7 cellular contexts compared by ENCODE assay signal in the genomic region with DNA sequence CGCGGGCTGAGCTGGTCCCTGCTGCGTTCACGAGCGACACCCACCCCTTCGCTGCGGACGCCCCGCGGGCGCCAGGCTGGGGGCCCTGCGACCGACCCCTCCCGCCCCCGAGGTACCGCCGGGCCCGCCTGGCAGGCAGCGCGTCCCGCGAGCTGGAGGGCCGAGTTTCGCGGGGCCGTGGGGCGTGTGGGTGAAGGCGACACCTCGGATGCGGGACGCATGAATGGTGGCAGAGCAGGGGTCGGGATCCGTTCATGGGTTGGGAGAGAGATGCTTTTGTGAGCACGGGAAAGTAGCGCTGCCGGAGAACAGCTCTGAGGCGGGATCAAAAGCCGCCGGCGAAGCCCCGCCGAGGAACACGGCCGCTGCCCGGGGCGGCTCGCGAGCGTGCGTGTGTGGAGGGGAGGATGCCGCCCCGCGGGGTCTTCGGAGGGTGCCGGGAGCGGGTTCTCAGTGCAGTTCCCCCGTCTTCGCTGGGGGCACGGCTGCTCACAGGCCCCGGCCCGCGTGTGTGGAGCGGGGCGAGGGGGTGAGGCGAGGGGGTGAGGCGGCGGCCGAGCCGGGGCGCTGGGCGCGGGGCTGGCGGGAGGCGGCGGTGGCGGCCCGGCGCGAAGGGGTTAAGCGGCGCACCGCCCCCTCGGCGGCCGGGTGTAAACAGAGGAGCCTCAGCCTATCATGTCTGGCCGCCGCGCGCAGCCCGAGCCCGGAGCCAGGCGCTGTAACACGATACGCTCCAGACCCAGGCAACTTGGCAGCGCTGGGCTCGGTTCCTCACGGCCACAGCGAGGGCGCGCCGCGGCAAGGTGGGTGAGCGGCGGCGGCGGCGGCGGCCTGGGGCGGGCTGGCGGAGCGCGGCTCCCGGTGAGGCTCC.
DNase-seq lines count a peak whose midpoint lies in the region; ATAC-seq and TF ChIP-seq lines count a peak whose summit lies in the region.

No MANE protein-coding gene starts in this region.

- H3K9me3 Mint-ChIP-seq in activated CD8-positive, alpha-beta T cell treated with anti-CD3 and anti-CD28 coated beads, Interleukin-2, amount 10 ng/mL, durations not matched to agents 7 days and 5 days (ENCODE audit: insufficient read depth), result no peaks in the 10 kb centered on the region
- no peaks in the 10 kb centered on the region for H3K9me3 Mint-ChIP-seq in endodermal cell

- H3K36me3 Mint-ChIP-seq in activated CD8-positive, alpha-beta T cell treated with anti-CD3 and anti-CD28 coated beads, Interleukin-2, amount 10 ng/mL, durations not matched to agents 7 days and 5 days (ENCODE audit: low read depth), result peaks cover 3% of the 10 kb centered on the region
- no peaks in the 10 kb centered on the region for H3K36me3 Mint-ChIP-seq in endodermal cell (ENCODE audit: low read depth)

- H3K27me3 Mint-ChIP-seq in activated CD8-positive, alpha-beta T cell treated with anti-CD3 and anti-CD28 coated beads, Interleukin-2, amount 10 ng/mL, durations not matched to agents 7 days and 5 days (ENCODE audit: low read depth), result peaks cover 46% of the 10 kb centered on the region
- H3K27me3 Mint-ChIP-seq in endodermal cell (ENCODE audit: insufficient read depth), result peaks cover 12% of the 10 kb centered on the region

- 0% methylated on average over 22 to 113 of the region's 113 CpGs for WGBS in endodermal cell (ENCODE audit: insufficient coverage in 1 of 2, insufficient read length in 1 of 2), 2 experiments
- 1% methylated on average over 77 to 113 of the region's 113 CpGs for WGBS in lung, 2 donors

- H3K9me3 ChIP-seq in endodermal cell (ENCODE audit: control insufficient read depth, low read length), result no peaks in the 10 kb centered on the region
- no peaks in the 10 kb centered on the region for H3K9me3 ChIP-seq in lung (ENCODE audit: control insufficient read depth in 2 of 2, insufficient read depth in 1 of 2, low read length in 1 of 2)

- TF ChIP-seq CTCF in endodermal cell (conservative IDR thresholded peaks at IDR 0.05), result no peak
- TF ChIP-seq CTCF in lung (IDR thresholded peaks at IDR 0.05; ENCODE audit: control extremely low read depth, extremely low read depth), result no peak

- H3K4me1 Mint-ChIP-seq in activated CD8-positive, alpha-beta T cell treated with anti-CD3 and anti-CD28 coated beads, Interleukin-2, amount 10 ng/mL, durations not matched to agents 7 days and 5 days (ENCODE audit: low read depth), result peaks cover 13% of the 10 kb centered on the region
- H3K4me1 Mint-ChIP-seq in endodermal cell, result peaks cover 36% of the 10 kb centered on the region

- peak overlapping the region; percentile 42 for H3K9ac ChIP-seq in endodermal cell (ENCODE audit: extremely low read depth, low read length, poor library complexity, severe bottlenecking)

- H3K4me1 ChIP-seq in endodermal cell (ENCODE audit: control insufficient read depth, insufficient read depth, low read length) (no peaks in the 10 kb centered on the region), lung (ENCODE audit: control insufficient read depth in 2 of 2, insufficient read depth in 2 of 2, low read length in 2 of 2) (peaks cover 3 to 7% of the 10 kb centered on the region in 2 donors)

- no peak overlapping the region for H3K27ac Mint-ChIP-seq in activated CD8-positive, alpha-beta T cell treated with anti-CD3 and anti-CD28 coated beads, Interleukin-2, amount 10 ng/mL, durations not matched to agents 7 days and 5 days
- H3K27ac Mint-ChIP-seq in endodermal cell, result peak overlapping the region; percentile 68

- H3K4me3 ChIP-seq in endodermal cell (ENCODE audit: low read length), result peak overlapping the region; percentile 78
- peak overlapping the region; percentile 42 for H3K4me3 ChIP-seq in lung

- H3K27me3 ChIP-seq in endodermal cell (ENCODE audit: control insufficient read depth, insufficient read depth, low read length, poor library complexity, severe bottlenecking), result peaks cover 7% of the 10 kb centered on the region
- H3K27me3 ChIP-seq in lung (ENCODE audit: control insufficient read depth, insufficient read depth), result no peaks in the 10 kb centered on the region

- peak overlapping the region; percentile 75 for H3K27ac ChIP-seq in endodermal cell (ENCODE audit: low read depth, low read length)
- peak overlapping the region in 1 of 2 donors; percentile 22 for H3K27ac ChIP-seq in lung (ENCODE audit: low read depth in 1 of 2, low read length in 1 of 2)

- CTCF ChIA-PET in activated CD8-positive, alpha-beta T cell treated with anti-CD3 and anti-CD28 coated beads, Interleukin-2, amount 10 ng/mL, durations not matched to agents 7 days and 5 days (lab: Charles Lee), result no interaction called here

- POLR2A ChIA-PET in activated CD8-positive, alpha-beta T cell treated with anti-CD3 and anti-CD28 coated beads, Interleukin-2, amount 10 ng/mL, durations not matched to agents 7 days and 5 days (lab: Charles Lee), result no interaction called here

- ATAC-seq in GM18519 (IDR thresholded peaks at IDR 0.05; ENCODE audit: low FRiP score, unreplicated experiment) (peak; percentile 91), HG02970 (IDR thresholded peaks at IDR 0.05; ENCODE audit: low FRiP score, unreplicated experiment) (peak; percentile 72), lung (ENCODE audit: insufficient read depth, low FRiP score) (peak; percentile 90)
- peak; percentile 89 for ATAC-seq in activated CD8-positive, alpha-beta T cell treated with anti-CD3 and anti-CD28 coated beads, Interleukin-2, amount 10 ng/mL, durations not matched to agents 7 days and 5 days

- H3K36me3 ChIP-seq in endodermal cell (ENCODE audit: control insufficient read depth, insufficient read depth, low read length) (no peaks in the 10 kb centered on the region), lung (ENCODE audit: control insufficient read depth in 2 of 2, insufficient read depth in 2 of 2, low read length in 2 of 2) (no peaks in the 10 kb centered on the region)

- DNase-seq in NCI-H2107 treated with DMSO at 0.1 percent for 48 hours (lab: John Stamatoyannopoulos, UW; ENCODE audit: unreplicated experiment) (peak; percentile 57), endodermal cell (peak; percentile 97), lung (ENCODE audit: low spot score) (peak; percentile 78)
- DNase-seq in activated CD8-positive, alpha-beta T cell treated with anti-CD3 and anti-CD28 coated beads, Interleukin-2, amount 10 ng/mL, durations not matched to agents 7 days and 5 days, result peak; percentile 35
- peak; percentile 20 to 50 for DNase-seq in stimulated activated CD4-positive, alpha-beta T cell treated with anti-CD3 and anti-CD28 coated beads, Interleukin-4, amount 100 ng/mL, for 4 hours

- H3K4me3 Mint-ChIP-seq in activated CD8-positive, alpha-beta T cell treated with anti-CD3 and anti-CD28 coated beads, Interleukin-2, amount 10 ng/mL, durations not matched to agents 7 days and 5 days, result no peak overlapping the region
- H3K4me3 Mint-ChIP-seq in endodermal cell, result peak overlapping the region; percentile 83

Comparison
In these comparisons a context has a peak if more than half of its experiments do, and no peak if none do; other contexts are left out.
1. DNase-seq: peak in every context shown above with its lines; median percentile 97 in endodermal cell; 78 in lung; 57 in NCI-H2107 treated with DMSO at 0.1 percent for 48 hours; 35 in activated CD8-positive, alpha-beta T cell treated with anti-CD3 and anti-CD28 coated beads, Interleukin-2, amount 10 ng/mL, durations not matched to agents 7 days and 5 days; 35 in stimulated activated CD4-positive, alpha-beta T cell treated with anti-CD3 and anti-CD28 coated beads, Interleukin-4, amount 100 ng/mL, for 4 hours.